In the genomic region with DNA sequence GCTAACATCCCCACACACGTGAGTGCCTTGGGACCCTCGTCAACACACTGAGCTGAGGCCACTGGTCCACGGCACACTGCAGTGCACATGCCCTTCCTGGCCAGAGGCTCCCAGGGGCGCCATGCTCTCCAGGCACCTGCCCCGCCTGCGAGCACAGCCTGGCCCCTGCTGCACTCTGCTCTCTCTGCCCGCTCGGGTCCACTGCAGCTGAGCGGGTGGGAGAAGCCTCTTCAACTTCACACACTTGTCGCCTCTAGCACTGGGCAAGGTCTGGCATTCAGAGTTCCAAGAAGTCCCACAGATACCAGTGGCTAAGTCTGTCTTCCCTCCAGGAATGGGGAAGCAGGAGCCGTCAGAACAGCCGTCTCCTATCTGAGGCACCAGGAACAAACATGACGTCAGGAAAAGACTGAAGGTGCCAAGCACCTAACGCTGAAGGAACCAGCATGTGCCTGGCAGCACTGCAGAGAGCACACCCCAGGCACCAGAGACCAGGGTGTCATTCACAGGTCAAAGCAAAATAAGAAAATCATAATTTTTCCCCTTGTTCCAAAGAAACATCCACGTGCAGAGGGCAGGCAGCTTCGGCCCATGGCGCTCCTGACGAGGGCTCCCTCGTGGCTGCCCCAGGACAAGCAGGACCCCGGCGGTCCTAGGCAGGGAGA, we compare ENCODE assay signal across 9 cellular contexts.
DNase-seq lines count a peak whose midpoint lies in the region; ATAC-seq and TF ChIP-seq lines count a peak whose summit lies in the region.
"Had no signal": no experiment of that assay in that cellular context is flagged by ENCODE, and none has a peak within 500 bp of the region (broad histone marks: within the 10 kb centered on the region; RNA-seq: fewer than 3 reads in every experiment).

No MANE protein-coding gene starts in this region.

- H3K4me1 Mint-ChIP-seq in stimulated activated naive B cell treated with anti-CD40 and anti-IgM and Interleukin-4, amounts not matched to agents 10 μg/mL and 1 μg/mL and 100 μg/mL, for 72 hours = peaks cover 25 to 55% of the 10 kb centered on the region in 2 donors

- WGBS in IMR-90 (ENCODE audit: extremely low coverage in 2 of 2, insufficient read length in 1 of 2), 2 experiments = 70% methylated on average over 10 of the region's 21 CpGs; no CpG with 5 or more reads in 1 of the 2 experiments
- WGBS in body of pancreas, 2 donors = 57 to 59% methylated on average over 9 to 21 of the region's 21 CpGs

- H3K4me1 ChIP-seq in IMR-90 (ENCODE audit: control insufficient read depth, insufficient read depth, low read length) = peaks cover 22% of the 10 kb centered on the region
- peaks cover 28% of the 10 kb centered on the region for H3K4me1 ChIP-seq in body of pancreas
- H3K4me1 ChIP-seq in OCI-LY7 (ENCODE audit: insufficient read depth, low read length, poor library complexity, severe bottlenecking) = no peaks in the 10 kb centered on the region

- H4K5ac ChIP-seq in IMR-90 (ENCODE audit: low read depth, low read length) = no peak overlapping the region

- CTCF ChIA-PET in IMR-90 (lab: Yijun Ruan, JAX) = no interaction called here
- CTCF ChIA-PET in OCI-LY7 (lab: Charles Lee; ENCODE audit: unreplicated experiment) = no interaction called here

- H3K27me3 Mint-ChIP-seq in stimulated activated naive B cell treated with anti-CD40 and anti-IgM and Interleukin-4, amounts not matched to agents 10 μg/mL and 1 μg/mL and 100 μg/mL, for 72 hours = no peaks in the 10 kb centered on the region

- H3K4ac ChIP-seq in IMR-90 (ENCODE audit: low read depth, low read length) = peak overlapping the region; percentile 66

- BruUV-seq in IMR-90 (replicated peaks; lab: Mats Ljungman, UMichigan) (no TSS peak), OCI-LY7 (replicated peaks; lab: Mats Ljungman, UMichigan) (no TSS peak)

- no peaks in the 10 kb centered on the region for H3K9me2 ChIP-seq in OCI-LY7 (ENCODE audit: insufficient read depth, low read length)

- no peak overlapping the region for H2AK9ac ChIP-seq in IMR-90 (replicated peaks; ENCODE audit: low read depth, low read length, poor library complexity)

- TF ChIP-seq CTCF in IMR-90 (conservative IDR thresholded peaks at IDR 0.05; ENCODE audit: low read depth, low read length) (no peak), body of pancreas (IDR thresholded peaks at IDR 0.05) (peak in 2 of 7 experiments; percentile 1 to 22), OCI-LY7 (conservative IDR thresholded peaks at IDR 0.05; ENCODE audit: low read length) (no peak)

- peak overlapping the region in 1 of 2 experiments; percentile 4; a peak in 1 of 4 replicates for H4K8ac ChIP-seq in IMR-90 (ENCODE audit: low read depth in 2 of 2, low read length in 2 of 2)

- peaks cover 42 to 86% of the 10 kb centered on the region in 2 experiments for H3K79me1 ChIP-seq in IMR-90 (ENCODE audit: low read depth in 1 of 2, low read length in 2 of 2)

- ATAC-seq in IMR-90 (ENCODE audit: low read depth) (no peak), body of pancreas (peak; percentile 93)
- ATAC-seq in stimulated activated naive B cell treated with anti-CD40 and anti-IgM and Interleukin-4, amounts not matched to agents 10 μg/mL and 1 μg/mL and 100 μg/mL, for 72 hours (replicated peaks) = no peak
- ATAC-seq: activated CD4-positive, CD25-positive, alpha-beta regulatory T cell treated with anti-CD3 and anti-CD28 coated beads, Interleukin-2, amount 50 U/mL, for 24 hours had no signal

- no peak overlapping the region; the same call in 1 of the 2 replicates for H3K18ac ChIP-seq in IMR-90 (ENCODE audit: low read depth, low read length)

- POLR2A ChIA-PET in IMR-90 (lab: Charles Lee; ENCODE audit: unreplicated experiment) (no interaction called here), OCI-LY7 (lab: Charles Lee) (no interaction called here)

- in situ Hi-C loops in IMR-90 (cut with MboI; ENCODE audit: low sequenced_read_pairs) = no loop called here

- peak overlapping the region; percentile 84 for H3K27ac Mint-ChIP-seq in stimulated activated naive B cell treated with anti-CD40 and anti-IgM and Interleukin-4, amounts not matched to agents 10 μg/mL and 1 μg/mL and 100 μg/mL, for 72 hours

- 0 out of 2 replicates have a peak, but pooled peaks cover 2% of the 10 kb centered on the region for H3K9me3 ChIP-seq in IMR-90 (ENCODE audit: control insufficient read depth, insufficient read depth, low read length)
- H3K9me3 ChIP-seq in body of pancreas = no peaks in the 10 kb centered on the region
- no peaks in the 10 kb centered on the region for H3K9me3 ChIP-seq in OCI-LY7 (ENCODE audit: low read length)

- H3K9me3 Mint-ChIP-seq in stimulated activated naive B cell treated with anti-CD40 and anti-IgM and Interleukin-4, amounts not matched to agents 10 μg/mL and 1 μg/mL and 100 μg/mL, for 72 hours = no peaks in the 10 kb centered on the region

- peak overlapping the region; percentile 36 for H2BK5ac ChIP-seq in IMR-90 (ENCODE audit: low read depth, low read length, poor library complexity, severe bottlenecking)

- no peaks in the 10 kb centered on the region for H3K27me3 ChIP-seq in IMR-90 (ENCODE audit: control insufficient read depth, insufficient read depth, low read length)
- no peaks in the 10 kb centered on the region for H3K27me3 ChIP-seq in body of pancreas
- no peaks in the 10 kb centered on the region for H3K27me3 ChIP-seq in H7 (ENCODE audit: control insufficient read depth, insufficient read depth, low read length)

- dilution Hi-C loops in IMR-90 (cut with HindIII; ENCODE audit: low sequenced_read_pairs, unreplicated experiment) = no loop called here

- H3K9ac ChIP-seq in IMR-90 (ENCODE audit: low read depth, low read length) = no peak overlapping the region

- no peak overlapping the region for H3K4me2 ChIP-seq in IMR-90 (ENCODE audit: low read depth, low read length)
- H3K4me2 ChIP-seq in OCI-LY7 (ENCODE audit: low read length) = no peak overlapping the region

- TF ChIP-seq POLR2A in IMR-90 (IDR thresholded peaks at IDR 0.05; ENCODE audit: low read depth, low read length) = no peak
- TF ChIP-seq POLR2A in body of pancreas (IDR thresholded peaks at IDR 0.05) = peak in 1 of 3 donors; percentile 43

- peak overlapping the region; percentile 42; the same call in 1 of the 3 replicates for H2BK15ac ChIP-seq in IMR-90 (ENCODE audit: low read depth, low read length)

- no peak overlapping the region for H2BK20ac ChIP-seq in IMR-90 (ENCODE audit: low read depth, low read length)

- peaks cover 32% of the 10 kb centered on the region for H3K9me1 ChIP-seq in IMR-90 (ENCODE audit: insufficient read depth, low read length)

- no peak overlapping the region for H3K4me3 Mint-ChIP-seq in stimulated activated naive B cell treated with anti-CD40 and anti-IgM and Interleukin-4, amounts not matched to agents 10 μg/mL and 1 μg/mL and 100 μg/mL, for 72 hours

- H4K20me1 ChIP-seq in IMR-90 (ENCODE audit: insufficient read depth, low read length) (peaks cover 83% of the 10 kb centered on the region), OCI-LY7 (ENCODE audit: insufficient read depth, low read length) (no peaks in the 10 kb centered on the region)

- TF ChIP-seq RAD21 in IMR-90 (IDR thresholded peaks at IDR 0.05; ENCODE audit: low read length) = no peak

- peak; percentile 65 for DNase-seq in IMR-90
- peak; percentile 72 to 93 (median 80) for DNase-seq in body of pancreas
- peak; percentile 25 for DNase-seq in iris pigment epithelial cell (ENCODE audit: low read depth)
- no peak for DNase-seq in stimulated activated naive B cell treated with anti-CD40 and anti-IgM and Interleukin-4, amounts not matched to agents 10 μg/mL and 1 μg/mL and 100 μg/mL, for 72 hours
- no peak for DNase-seq in OCI-LY7 (ENCODE audit: low spot score)
- DNase-seq in NK-92 treated with Interleukin-12 subunit alpha and Interleukin-12 subunit beta, amount 100 ng/mL, for 24 hours (lab: John Stamatoyannopoulos, UW) = no peak
- DNase-seq in H7 = no peak
- DNase-seq: central memory CD4-positive, alpha-beta T cell had no signal

- 0 out of 2 replicates have a peak overlapping the region, but pooled peaks have one; percentile 45 for H3K23ac ChIP-seq in IMR-90 (ENCODE audit: low read depth, low read length)

- peak overlapping the region; percentile 19 for H4K91ac ChIP-seq in IMR-90 (ENCODE audit: insufficient read depth, low read depth, low read length)

- H3K36me3 ChIP-seq in IMR-90 (ENCODE audit: control insufficient read depth, insufficient read depth, low read length) (peaks cover 40% of the 10 kb centered on the region), body of pancreas (replicated peaks in 1 of 2; ENCODE audit: insufficient read depth in 1 of 2, low read depth in 2 of 2) (peaks cover 0 to 4% of the 10 kb centered on the region in 2 donors), OCI-LY7 (ENCODE audit: insufficient read depth, low read length) (peaks cover 62% of the 10 kb centered on the region), H7 (replicated peaks; ENCODE audit: control insufficient read depth, insufficient read depth, low read length) (peaks cover 14% of the 10 kb centered on the region)

- no peak overlapping the region for H3K4me3 ChIP-seq in IMR-90 (ENCODE audit: insufficient read depth, low read depth, low read length)
- no peak overlapping the region for H3K4me3 ChIP-seq in body of pancreas
- no peak overlapping the region for H3K4me3 ChIP-seq in OCI-LY7 (ENCODE audit: low read depth, low read length, poor library complexity, severe bottlenecking)
- H3K4me3 ChIP-seq in H7 (ENCODE audit: insufficient read depth, low read depth, low read length) = no peak overlapping the region

- peak overlapping the region; percentile 64; the same call in 1 of the 2 replicates for H3K27ac ChIP-seq in IMR-90 (ENCODE audit: insufficient read depth, low read length)
- peak overlapping the region; percentile 32 to 87 (median 78) for H3K27ac ChIP-seq in body of pancreas
- no peak overlapping the region for H3K27ac ChIP-seq in OCI-LY7 (ENCODE audit: low read depth, low read length, poor library complexity, severe bottlenecking)

- intact Hi-C loops in IMR-90 (cut with micrococcal nuclease) (no loop called here), body of pancreas (cut with DNase I) (no loop called here), OCI-LY7 (cut with micrococcal nuclease; ENCODE audit: unreplicated experiment) (no loop called here)

- 0 out of 2 replicates have a peak overlapping the region, but pooled peaks have one; percentile 19 for H2BK120ac ChIP-seq in IMR-90 (ENCODE audit: low read depth, low read length)

- H2AK5ac ChIP-seq in IMR-90 (ENCODE audit: low read depth, low read length) = peak overlapping the region; percentile 74

- H3K56ac ChIP-seq in IMR-90 (ENCODE audit: extremely low read depth, insufficient read depth, low read length) = no peak overlapping the region

- H2AFZ ChIP-seq in IMR-90 (replicated peaks; ENCODE audit: low read length, poor library complexity) = peak overlapping the region; percentile 43
- H2AFZ ChIP-seq in OCI-LY7 (ENCODE audit: low read length) = no peak overlapping the region

- peaks cover 4% of the 10 kb centered on the region; the same call in 1 of the 2 replicates for H3K79me2 ChIP-seq in OCI-LY7 (ENCODE audit: insufficient read depth, low read depth, low read length)

- peaks cover 46 to 53% of the 10 kb centered on the region in 2 donors for H3K36me3 Mint-ChIP-seq in stimulated activated naive B cell treated with anti-CD40 and anti-IgM and Interleukin-4, amounts not matched to agents 10 μg/mL and 1 μg/mL and 100 μg/mL, for 72 hours

- peak overlapping the region; percentile 2; the same call in 1 of the 2 replicates for H3K14ac ChIP-seq in IMR-90 (replicated peaks; ENCODE audit: low read depth, low read length)

TF ChIP-seq in IMR-90, 13 proteins besides CTCF, POLR2A, EP300 and RAD21 (continues in another document):
- no peak for TF ChIP-seq FOS (IDR thresholded peaks at IDR 0.05; ENCODE audit: low read depth, low read length)

Comparison
In these comparisons a context has a peak if more than half of its experiments do, and no peak if none do; other contexts are left out.
1. DNase-seq: peak in IMR-90 (single experiment), body of pancreas (4 of 4) and iris pigment epithelial cell (single experiment); none in stimulated activated naive B cell treated with anti-CD40 and anti-IgM and Interleukin-4, amounts not matched to agents 10 μg/mL and 1 μg/mL and 100 μg/mL, for 72 hours (single experiment), OCI-LY7 (single experiment), NK-92 treated with Interleukin-12 subunit alpha and Interleukin-12 subunit beta, amount 100 ng/mL, for 24 hours (single experiment) and H7 (single experiment).